Comparison of ENCODE assay signal across 1 cellular context in the genomic region with DNA sequence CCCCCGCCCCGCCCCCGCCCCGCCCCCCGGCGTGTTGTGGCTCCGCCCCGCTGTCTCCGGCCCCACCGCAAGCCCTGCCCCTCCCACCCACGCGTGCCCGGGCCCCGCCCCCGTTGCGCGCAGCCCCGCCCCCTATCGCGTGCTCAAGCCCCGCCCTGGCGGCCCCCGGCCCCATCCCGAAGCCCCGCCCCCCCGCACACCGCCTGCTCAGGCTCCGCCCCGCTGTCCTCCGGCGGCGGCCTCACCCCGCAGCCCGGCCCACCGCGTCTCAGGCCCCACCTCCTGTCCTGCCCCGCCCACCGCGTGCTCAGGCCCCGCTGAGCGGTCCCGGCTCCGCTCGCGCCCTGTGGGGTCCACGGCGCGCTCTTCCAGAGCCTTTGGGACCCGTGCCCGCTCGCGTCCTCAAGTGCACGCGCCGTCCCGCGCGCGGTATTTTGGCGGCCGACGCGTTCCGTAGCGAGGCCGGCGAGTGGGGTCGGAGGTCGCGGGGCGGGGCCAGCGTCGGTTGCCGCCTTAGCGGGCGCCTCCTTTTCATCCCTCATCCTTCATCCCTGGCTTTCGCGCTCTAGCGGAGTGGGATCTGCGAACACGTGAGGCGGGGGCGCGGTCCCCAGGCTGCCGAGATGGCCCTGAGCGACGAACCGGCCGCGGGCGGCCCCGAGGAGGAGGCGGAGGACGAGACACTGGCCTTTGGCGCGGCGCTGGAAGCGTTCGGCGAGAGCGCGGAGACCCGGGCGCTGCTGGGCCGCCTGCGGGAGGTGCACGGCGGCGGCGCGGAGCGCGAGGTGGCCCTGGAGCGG.
TF ChIP-seq lines count a peak whose summit lies in the region.

A gene (plus strand): TSS at position 495 of the 800 bp plus-strand sequence. CDS start 129 bp downstream, at position 624.

TF ChIP-seq in HepG2, 621 proteins besides CTCF, POLR2A, EP300 and RAD21 (continued from another document and continues in another):
- TF ChIP-seq, protein P1, sequence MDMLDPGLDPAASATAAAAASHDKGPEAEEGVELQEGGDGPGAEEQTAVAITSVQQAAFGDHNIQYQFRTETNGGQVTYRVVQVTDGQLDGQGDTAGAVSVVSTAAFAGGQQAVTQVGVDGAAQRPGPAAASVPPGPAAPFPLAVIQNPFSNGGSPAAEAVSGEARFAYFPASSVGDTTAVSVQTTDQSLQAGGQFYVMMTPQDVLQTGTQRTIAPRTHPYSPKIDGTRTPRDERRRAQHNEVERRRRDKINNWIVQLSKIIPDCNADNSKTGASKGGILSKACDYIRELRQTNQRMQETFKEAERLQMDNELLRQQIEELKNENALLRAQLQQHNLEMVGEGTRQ (IDR thresholded peaks at IDR 0.05; ENCODE audit: low read depth, low read length), result no peak
- TF ChIP-seq, protein P1 (CRISPR knock-in tag; IDR thresholded peaks at IDR 0.05; ENCODE audit: borderline replicate concordance), result no peak; the same call in 1 of the 2 replicates
- TF ChIP-seq ERF (CRISPR knock-in tag; IDR thresholded peaks at IDR 0.05) (peak; percentile 97), HCFC1 (IDR thresholded peaks at IDR 0.05; ENCODE audit: low read depth, low read length) (peak; percentile 45; the same call in 1 of the 2 replicates), ZBTB38 (CRISPR knock-in tag; IDR thresholded peaks at IDR 0.05) (peak; percentile 94), ZNF674 (CRISPR knock-in tag; IDR thresholded peaks at IDR 0.05; ENCODE audit: low read depth) (no peak; the same call in 1 of the 2 replicates), SRSF4 (IDR thresholded peaks at IDR 0.05; ENCODE audit: low read depth, low read length, poor library complexity, severe bottlenecking) (no peak), ISX (CRISPR knock-in tag; conservative IDR thresholded peaks at IDR 0.05) (peak; percentile 46; the same call in 1 of the 2 replicates), FOXO1 (CRISPR knock-in tag; IDR thresholded peaks at IDR 0.05) (peak; percentile 72; the same call in 1 of the 2 replicates), NONO (IDR thresholded peaks at IDR 0.05) (no peak), NONO (CRISPR knock-in tag; conservative IDR thresholded peaks at IDR 0.05) (peak; percentile 99), ZFY (CRISPR knock-in tag; IDR thresholded peaks at IDR 0.05) (peak; percentile 88), NFKB2 (CRISPR knock-in tag; IDR thresholded peaks at IDR 0.05; ENCODE audit: borderline replicate concordance) (peak; percentile 95), ETV5 (CRISPR knock-in tag; IDR thresholded peaks at IDR 0.05; ENCODE audit: borderline replicate concordance) (peak; percentile 70), PRMT3 (CRISPR knock-in tag; IDR thresholded peaks at IDR 0.05; ENCODE audit: borderline replicate concordance, low read depth) (no peak), KDM1A (CRISPR knock-in tag; IDR thresholded peaks at IDR 0.05) (0 out of 2 replicates have a peak, but pooled peaks have one; percentile 40), MTF1 (CRISPR knock-in tag; IDR thresholded peaks at IDR 0.05) (peak; percentile 56; the same call in 1 of the 2 replicates), PHF8 (CRISPR knock-in tag; IDR thresholded peaks at IDR 0.05) (peak; percentile 86), ZNF75D (CRISPR knock-in tag; IDR thresholded peaks at IDR 0.05; ENCODE audit: borderline replicate concordance) (no peak), JUND (CRISPR knock-in tag; IDR thresholded peaks at IDR 0.05) (peak; percentile 63; the same call in 1 of the 2 replicates), XBP1 (CRISPR knock-in tag; IDR thresholded peaks at IDR 0.05) (no peak), SMAD3 (CRISPR knock-in tag; IDR thresholded peaks at IDR 0.05) (peak; percentile 68; the same call in 1 of the 2 replicates), CBX1 (IDR thresholded peaks at IDR 0.05; ENCODE audit: low read depth) (peak; percentile 34), ZNF644 (CRISPR knock-in tag; IDR thresholded peaks at IDR 0.05; ENCODE audit: low read depth) (no peak), ZNF44 (CRISPR knock-in tag; IDR thresholded peaks at IDR 0.05) (no peak), SOX13 (IDR thresholded peaks at IDR 0.05) (no peak), SOX13 (CRISPR knock-in tag; conservative IDR thresholded peaks at IDR 0.05 in 1 of 2, IDR thresholded peaks at IDR 0.05 in 1 of 2) (peak in 1 of 2 experiments; percentile 59; a peak in 2 of 4 replicates), CHD2 (IDR thresholded peaks at IDR 0.05; ENCODE audit: low read depth, low read length) (peak; percentile 45; the same call in 1 of the 2 replicates), ZNF607 (CRISPR knock-in tag; IDR thresholded peaks at IDR 0.05; ENCODE audit: borderline replicate concordance) (peak; percentile 98), RFXAP (CRISPR knock-in tag; IDR thresholded peaks at IDR 0.05; ENCODE audit: borderline replicate concordance) (peak; percentile 93), MXD4 (CRISPR knock-in tag; IDR thresholded peaks at IDR 0.05) (peak; percentile 97), ZNF556 (CRISPR knock-in tag; IDR thresholded peaks at IDR 0.05; ENCODE audit: borderline replicate concordance) (peak; percentile 88), ZBTB7A (CRISPR knock-in tag; IDR thresholded peaks at IDR 0.05) (peak; percentile 77; the same call in 1 of the 2 replicates), GTF2F1 (IDR thresholded peaks at IDR 0.05; ENCODE audit: low read length) (no peak), ZNF101 (CRISPR knock-in tag; IDR thresholded peaks at IDR 0.05; ENCODE audit: borderline replicate concordance, low read depth) (no peak), ATF1 (CRISPR knock-in tag; IDR thresholded peaks at IDR 0.05) (no peak), ZNF124 (CRISPR knock-in tag; IDR thresholded peaks at IDR 0.05) (peak; percentile 59; the same call in 1 of the 2 replicates), MTA1 (CRISPR knock-in tag; IDR thresholded peaks at IDR 0.05; ENCODE audit: borderline replicate concordance) (peak; percentile 89; the same call in 1 of the 2 replicates), RNF2 (conservative IDR thresholded peaks at IDR 0.05; ENCODE audit: low read depth) (peak; percentile 94), POLR2G (IDR thresholded peaks at IDR 0.05; ENCODE audit: low read depth, low read length) (peak; percentile 78), HDAC2 (CRISPR knock-in tag; IDR thresholded peaks at IDR 0.05) (peak; percentile 91), KLF9 (CRISPR knock-in tag; IDR thresholded peaks at IDR 0.05; ENCODE audit: low read depth) (0 out of 2 replicates have a peak, but pooled peaks have one; percentile 66)
- TF ChIP-seq, protein P2, sequence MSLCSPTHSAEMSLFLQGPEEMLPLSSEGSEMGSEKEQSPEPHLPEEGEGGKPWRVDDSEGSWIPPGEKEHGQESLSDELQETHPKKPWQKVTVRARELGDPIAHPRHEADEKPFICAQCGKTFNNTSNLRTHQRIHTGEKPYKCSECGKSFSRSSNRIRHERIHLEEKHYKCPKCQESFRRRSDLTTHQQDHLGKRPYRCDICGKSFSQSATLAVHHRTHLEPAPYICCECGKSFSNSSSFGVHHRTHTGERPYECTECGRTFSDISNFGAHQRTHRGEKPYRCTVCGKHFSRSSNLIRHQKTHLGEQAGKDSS (CRISPR knock-in tag; IDR thresholded peaks at IDR 0.05; ENCODE audit: borderline replicate concordance, low read depth), result peak; percentile 87
- TF ChIP-seq, protein P3, sequence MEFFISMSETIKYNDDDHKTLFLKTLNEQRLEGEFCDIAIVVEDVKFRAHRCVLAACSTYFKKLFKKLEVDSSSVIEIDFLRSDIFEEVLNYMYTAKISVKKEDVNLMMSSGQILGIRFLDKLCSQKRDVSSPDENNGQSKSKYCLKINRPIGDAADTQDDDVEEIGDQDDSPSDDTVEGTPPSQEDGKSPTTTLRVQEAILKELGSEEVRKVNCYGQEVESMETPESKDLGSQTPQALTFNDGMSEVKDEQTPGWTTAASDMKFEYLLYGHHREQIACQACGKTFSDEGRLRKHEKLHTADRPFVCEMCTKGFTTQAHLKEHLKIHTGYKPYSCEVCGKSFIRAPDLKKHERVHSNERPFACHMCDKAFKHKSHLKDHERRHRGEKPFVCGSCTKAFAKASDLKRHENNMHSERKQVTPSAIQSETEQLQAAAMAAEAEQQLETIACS (CRISPR knock-in tag; IDR thresholded peaks at IDR 0.05), result peak; percentile 97
- TF ChIP-seq, protein P4, sequence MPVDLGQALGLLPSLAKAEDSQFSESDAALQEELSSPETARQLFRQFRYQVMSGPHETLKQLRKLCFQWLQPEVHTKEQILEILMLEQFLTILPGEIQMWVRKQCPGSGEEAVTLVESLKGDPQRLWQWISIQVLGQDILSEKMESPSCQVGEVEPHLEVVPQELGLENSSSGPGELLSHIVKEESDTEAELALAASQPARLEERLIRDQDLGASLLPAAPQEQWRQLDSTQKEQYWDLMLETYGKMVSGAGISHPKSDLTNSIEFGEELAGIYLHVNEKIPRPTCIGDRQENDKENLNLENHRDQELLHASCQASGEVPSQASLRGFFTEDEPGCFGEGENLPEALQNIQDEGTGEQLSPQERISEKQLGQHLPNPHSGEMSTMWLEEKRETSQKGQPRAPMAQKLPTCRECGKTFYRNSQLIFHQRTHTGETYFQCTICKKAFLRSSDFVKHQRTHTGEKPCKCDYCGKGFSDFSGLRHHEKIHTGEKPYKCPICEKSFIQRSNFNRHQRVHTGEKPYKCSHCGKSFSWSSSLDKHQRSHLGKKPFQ (CRISPR knock-in tag; IDR thresholded peaks at IDR 0.05; ENCODE audit: insufficient replicate concordance), result no peak
- TF ChIP-seq, protein P5, sequence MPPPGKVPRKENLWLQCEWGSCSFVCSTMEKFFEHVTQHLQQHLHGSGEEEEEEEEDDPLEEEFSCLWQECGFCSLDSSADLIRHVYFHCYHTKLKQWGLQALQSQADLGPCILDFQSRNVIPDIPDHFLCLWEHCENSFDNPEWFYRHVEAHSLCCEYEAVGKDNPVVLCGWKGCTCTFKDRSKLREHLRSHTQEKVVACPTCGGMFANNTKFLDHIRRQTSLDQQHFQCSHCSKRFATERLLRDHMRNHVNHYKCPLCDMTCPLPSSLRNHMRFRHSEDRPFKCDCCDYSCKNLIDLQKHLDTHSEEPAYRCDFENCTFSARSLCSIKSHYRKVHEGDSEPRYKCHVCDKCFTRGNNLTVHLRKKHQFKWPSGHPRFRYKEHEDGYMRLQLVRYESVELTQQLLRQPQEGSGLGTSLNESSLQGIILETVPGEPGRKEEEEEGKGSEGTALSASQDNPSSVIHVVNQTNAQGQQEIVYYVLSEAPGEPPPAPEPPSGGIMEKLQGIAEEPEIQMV (CRISPR knock-in tag; IDR thresholded peaks at IDR 0.05; ENCODE audit: low read depth), result peak; percentile 86
- TF ChIP-seq, protein P6, sequence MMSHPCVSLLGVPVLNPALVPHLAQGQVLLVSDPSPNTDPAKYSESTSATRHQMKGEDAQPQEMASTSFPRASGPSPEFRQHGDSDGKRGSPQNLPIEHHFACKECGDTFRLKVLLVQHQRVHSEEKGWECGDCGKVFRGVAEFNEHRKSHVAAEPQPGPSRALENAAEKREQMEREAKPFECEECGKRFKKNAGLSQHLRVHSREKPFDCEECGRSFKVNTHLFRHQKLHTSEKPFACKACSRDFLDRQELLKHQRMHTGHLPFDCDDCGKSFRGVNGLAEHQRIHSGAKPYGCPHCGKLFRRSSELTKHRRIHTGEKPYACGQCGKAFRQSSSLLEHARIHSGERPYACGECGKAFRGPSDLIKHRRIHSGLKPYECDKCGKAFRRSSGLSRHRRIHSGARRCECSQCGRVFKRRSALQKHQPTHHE (CRISPR knock-in tag; IDR thresholded peaks at IDR 0.05; ENCODE audit: borderline replicate concordance), result peak; percentile 85; the same call in 1 of the 2 replicates
- TF ChIP-seq, protein P7, sequence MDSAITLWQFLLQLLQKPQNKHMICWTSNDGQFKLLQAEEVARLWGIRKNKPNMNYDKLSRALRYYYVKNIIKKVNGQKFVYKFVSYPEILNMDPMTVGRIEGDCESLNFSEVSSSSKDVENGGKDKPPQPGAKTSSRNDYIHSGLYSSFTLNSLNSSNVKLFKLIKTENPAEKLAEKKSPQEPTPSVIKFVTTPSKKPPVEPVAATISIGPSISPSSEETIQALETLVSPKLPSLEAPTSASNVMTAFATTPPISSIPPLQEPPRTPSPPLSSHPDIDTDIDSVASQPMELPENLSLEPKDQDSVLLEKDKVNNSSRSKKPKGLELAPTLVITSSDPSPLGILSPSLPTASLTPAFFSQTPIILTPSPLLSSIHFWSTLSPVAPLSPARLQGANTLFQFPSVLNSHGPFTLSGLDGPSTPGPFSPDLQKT (CRISPR knock-in tag; IDR thresholded peaks at IDR 0.05; ENCODE audit: borderline replicate concordance), result no peak
- TF ChIP-seq, protein P8, sequence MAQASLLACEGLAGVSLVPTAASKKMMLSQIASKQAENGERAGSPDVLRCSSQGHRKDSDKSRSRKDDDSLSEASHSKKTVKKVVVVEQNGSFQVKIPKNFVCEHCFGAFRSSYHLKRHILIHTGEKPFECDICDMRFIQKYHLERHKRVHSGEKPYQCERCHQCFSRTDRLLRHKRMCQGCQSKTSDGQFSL (CRISPR knock-in tag; IDR thresholded peaks at IDR 0.05), result no peak
- TF ChIP-seq, protein P9, sequence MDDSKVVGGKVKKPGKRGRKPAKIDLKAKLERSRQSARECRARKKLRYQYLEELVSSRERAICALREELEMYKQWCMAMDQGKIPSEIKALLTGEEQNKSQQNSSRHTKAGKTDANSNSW (CRISPR knock-in tag; IDR thresholded peaks at IDR 0.05; ENCODE audit: borderline replicate concordance), result no peak
